In genomic region chr13:85529216-85529590, GRCh38 we compare ENCODE assay signal across 15 cellular contexts.
DNase-seq lines count a peak whose midpoint lies in the region; ATAC-seq and TF ChIP-seq lines count a peak whose summit lies in the region.
"Had no signal": no experiment of that assay in that cellular context is flagged by ENCODE, and none has a peak within 500 bp of the region (broad histone marks: within the 10 kb centered on the region; RNA-seq: fewer than 3 reads in every experiment).

No MANE protein-coding gene starts in this region.

- TF ChIP-seq EP300 in SK-N-SH (IDR thresholded peaks at IDR 0.05; ENCODE audit: borderline replicate concordance in 1 of 2, low read depth in 1 of 2, low read length in 1 of 2) = no peak

- no peak overlapping the region for H2BK12ac ChIP-seq in trophoblast cell (ENCODE audit: low read length)

- peaks cover 0 to 18% of the 10 kb centered on the region in 2 experiments; a peak in 3 of 4 replicates for H3K4me1 ChIP-seq in SK-N-SH (ENCODE audit: control insufficient read depth in 1 of 2, insufficient read depth in 2 of 2, low read depth in 1 of 2, low read length in 1 of 2)
- H3K4me1 ChIP-seq in trophoblast cell (ENCODE audit: control insufficient read depth in 1 of 2, insufficient read depth in 2 of 2, low read length in 2 of 2) = peaks cover 0 to 6% of the 10 kb centered on the region in 2 experiments
- H3K4me1 ChIP-seq: testis had no signal

- no peak overlapping the region for H3K18ac ChIP-seq in trophoblast cell (ENCODE audit: low read length)

- POLR2A ChIA-PET in SK-N-SH (lab: Yijun Ruan, JAX) = no interaction called here

- peak overlapping the region; percentile 46 for H3K9ac ChIP-seq in SK-N-SH
- no peak overlapping the region for H3K9ac ChIP-seq in trophoblast cell (ENCODE audit: low read length)

- peak; percentile 24 for DNase-seq in GM04504 (ENCODE audit: low read depth)
- DNase-seq in SK-N-SH = no peak
- DNase-seq in fibroblast of gingiva (ENCODE audit: low read depth) = peak; percentile 6
- peak; percentile 28 to 54 for DNase-seq in trophoblast cell
- no peak for DNase-seq in T1000 (lab: John Stamatoyannopoulos, UW)
- DNase-seq: activated CD8-positive, alpha-beta T cell treated with anti-CD3 and anti-CD28 coated beads, Interleukin-2, amount 10 ng/mL, durations not matched to agents 7 days and 5 days; activated naive CD8-positive, alpha-beta T cell treated with anti-CD3 and anti-CD28 coated beads, Interleukin-2, amount 10 ng/mL, durations not matched to agents 7 days and 5 days; central memory CD4-positive, alpha-beta T cell; effector memory CD4-positive, alpha-beta T cell; naive B cell; NCI-H1694; testis had no signal

- peak overlapping the region; percentile 1 for H2AK5ac ChIP-seq in trophoblast cell (ENCODE audit: low read length)

- no peak overlapping the region for H3K14ac ChIP-seq in trophoblast cell (ENCODE audit: low read length)

- no peaks in the 10 kb centered on the region for H3K36me3 ChIP-seq in SK-N-SH (replicated peaks in 1 of 2; ENCODE audit: control insufficient read depth in 1 of 2, insufficient read depth in 2 of 2, low read length in 1 of 2)
- H3K36me3 ChIP-seq in trophoblast cell (ENCODE audit: control insufficient read depth in 1 of 2, insufficient read depth in 2 of 2, low read length in 2 of 2) = no peaks in the 10 kb centered on the region

- no peak for TF ChIP-seq RAD21 in SK-N-SH (IDR thresholded peaks at IDR 0.05; ENCODE audit: low read length)

- H4K12ac ChIP-seq in trophoblast cell (ENCODE audit: low read depth, low read length) = no peak overlapping the region

- H2AFZ ChIP-seq in SK-N-SH (ENCODE audit: low read depth) (peak overlapping the region; percentile 18; the same call in 1 of the 2 replicates), trophoblast cell (ENCODE audit: insufficient read depth, low read length, poor library complexity) (no peak overlapping the region)

- H2BK5ac ChIP-seq in trophoblast cell (ENCODE audit: low read depth, low read length, poor library complexity) = peak overlapping the region; percentile 96

- H3K4me3 ChIP-seq in SK-N-SH (ENCODE audit: low read depth in 2 of 2, low read length in 1 of 2) = peak overlapping the region; percentile 21 to 33; a peak in 3 of 4 replicates
- no peak overlapping the region for H3K4me3 ChIP-seq in trophoblast cell (ENCODE audit: low read depth, low read length)
- H3K4me3 ChIP-seq: testis had no signal

- CTCF ChIA-PET in SK-N-SH (lab: Yijun Ruan, JAX) = interaction anchor here (0.6 to 2.0 kb wide), 4 partner anchors 10 to 683 kb away, joined by 3 to 5 read pairs (median 3); no protein-coding TSS in a partner anchor

- no peaks in the 10 kb centered on the region for H3K79me2 ChIP-seq in SK-N-SH (ENCODE audit: insufficient read depth)
- H3K79me2 ChIP-seq in trophoblast cell (ENCODE audit: control insufficient read depth, insufficient read depth, low read length, poor library complexity) = no peaks in the 10 kb centered on the region

- ATAC-seq in esophagus mucosa (no peak), GM21717 (IDR thresholded peaks at IDR 0.05; ENCODE audit: unreplicated experiment) (no peak)
- ATAC-seq: activated CD8-positive, alpha-beta T cell treated with anti-CD3 and anti-CD28 coated beads, Interleukin-2, amount 10 ng/mL, durations not matched to agents 7 days and 5 days; WTC11 had no signal

- H4K91ac ChIP-seq in trophoblast cell (ENCODE audit: low read depth, low read length) = peak overlapping the region; percentile 79

- no peaks in the 10 kb centered on the region for H3K27me3 ChIP-seq in SK-N-SH (ENCODE audit: insufficient read depth)
- H3K27me3 ChIP-seq in trophoblast cell (ENCODE audit: insufficient read depth, low read length) = no peaks in the 10 kb centered on the region
- H3K27me3 ChIP-seq: testis had no signal

- H2BK120ac ChIP-seq in trophoblast cell (ENCODE audit: insufficient read depth, low read length, poor library complexity) = peak overlapping the region; percentile 96

- H3K79me1 ChIP-seq in trophoblast cell (ENCODE audit: low read length) = peaks cover 9% of the 10 kb centered on the region

- no peak overlapping the region for H4K8ac ChIP-seq in trophoblast cell (ENCODE audit: low read depth, low read length)

- H3K4ac ChIP-seq in trophoblast cell (ENCODE audit: low read depth, low read length) = no peak overlapping the region

- H3K23ac ChIP-seq in trophoblast cell (ENCODE audit: low read length) = no peak overlapping the region

- H3K27ac ChIP-seq in SK-N-SH (ENCODE audit: low read depth in 2 of 2, low read length in 1 of 2) (peak overlapping the region; percentile 81 to 88; a peak in 3 of 4 replicates), trophoblast cell (ENCODE audit: low read depth, low read length) (peak overlapping the region; percentile 96)
- H3K27ac ChIP-seq: testis had no signal

- H3K4me2 ChIP-seq in SK-N-SH (peak overlapping the region; percentile 69), trophoblast cell (ENCODE audit: low read length) (peak overlapping the region; percentile 11)

- WGBS in SK-N-SH (ENCODE audit: low lambda C conversion rate) = 17% methylated on average over 2 of the region's 2 CpGs
- no CpG with 5 or more reads among the region's 2 CpGs for WGBS in trophoblast cell (ENCODE audit: extremely low coverage, insufficient coverage, insufficient read length)

- H3K9me2 ChIP-seq in SK-N-SH = no peaks in the 10 kb centered on the region

- H3F3A ChIP-seq in SK-N-SH (replicated peaks; ENCODE audit: insufficient read depth) = peaks cover 24% of the 10 kb centered on the region

- no peaks in the 10 kb centered on the region for H4K20me1 ChIP-seq in SK-N-SH (ENCODE audit: insufficient read depth)

- H3K9me3 ChIP-seq in SK-N-SH (no peaks in the 10 kb centered on the region), trophoblast cell (ENCODE audit: insufficient read depth, low read depth, low read length) (no peaks in the 10 kb centered on the region)
- H3K9me3 ChIP-seq: testis had no signal

- no peak for TF ChIP-seq CTCF in SK-N-SH (IDR thresholded peaks at IDR 0.05)

TF ChIP-seq in SK-N-SH, 30 proteins besides CTCF, POLR2A, EP300 and RAD21:
- TF ChIP-seq SIN3A (IDR thresholded peaks at IDR 0.05; ENCODE audit: borderline replicate concordance, low read depth, low read length) (no peak), ELF1 (IDR thresholded peaks at IDR 0.05) (no peak), RXRA (IDR thresholded peaks at IDR 0.05; ENCODE audit: borderline replicate concordance, low read depth) (no peak), RCOR1 (IDR thresholded peaks at IDR 0.05; ENCODE audit: low read length) (no peak), YY1 (IDR thresholded peaks at IDR 0.05; ENCODE audit: low read depth) (no peak), GATA2 (CRISPR knock-in tag; IDR thresholded peaks at IDR 0.05) (no peak), EZH2phosphoT487 (IDR thresholded peaks at IDR 0.05; ENCODE audit: borderline replicate concordance, low read depth) (no peak), FOSL2 (IDR thresholded peaks at IDR 0.05; ENCODE audit: borderline replicate concordance, low read depth) (no peak), GABPA (IDR thresholded peaks at IDR 0.05; ENCODE audit: low read depth) (no peak)
- TF ChIP-seq, protein P1, sequence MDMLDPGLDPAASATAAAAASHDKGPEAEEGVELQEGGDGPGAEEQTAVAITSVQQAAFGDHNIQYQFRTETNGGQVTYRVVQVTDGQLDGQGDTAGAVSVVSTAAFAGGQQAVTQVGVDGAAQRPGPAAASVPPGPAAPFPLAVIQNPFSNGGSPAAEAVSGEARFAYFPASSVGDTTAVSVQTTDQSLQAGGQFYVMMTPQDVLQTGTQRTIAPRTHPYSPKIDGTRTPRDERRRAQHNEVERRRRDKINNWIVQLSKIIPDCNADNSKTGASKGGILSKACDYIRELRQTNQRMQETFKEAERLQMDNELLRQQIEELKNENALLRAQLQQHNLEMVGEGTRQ (IDR thresholded peaks at IDR 0.05; ENCODE audit: borderline replicate concordance, low read depth, low read length) = no peak
- TF ChIP-seq, protein P2, sequence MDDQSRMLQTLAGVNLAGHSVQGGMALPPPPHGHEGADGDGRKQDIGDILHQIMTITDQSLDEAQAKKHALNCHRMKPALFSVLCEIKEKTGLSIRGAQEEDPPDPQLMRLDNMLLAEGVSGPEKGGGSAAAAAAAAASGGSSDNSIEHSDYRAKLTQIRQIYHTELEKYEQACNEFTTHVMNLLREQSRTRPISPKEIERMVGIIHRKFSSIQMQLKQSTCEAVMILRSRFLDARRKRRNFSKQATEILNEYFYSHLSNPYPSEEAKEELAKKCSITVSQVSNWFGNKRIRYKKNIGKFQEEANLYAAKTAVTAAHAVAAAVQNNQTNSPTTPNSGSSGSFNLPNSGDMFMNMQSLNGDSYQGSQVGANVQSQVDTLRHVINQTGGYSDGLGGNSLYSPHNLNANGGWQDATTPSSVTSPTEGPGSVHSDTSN (IDR thresholded peaks at IDR 0.05) = no peak

Comparison
In these comparisons a context has a peak if more than half of its experiments do, and no peak if none do; other contexts are left out.
1. DNase-seq: peak in GM04504 (single experiment), fibroblast of gingiva (single experiment) and trophoblast cell (2 of 2); none in SK-N-SH (single experiment) and T1000 (single experiment).